Comparison of ENCODE assay signal across 14 cellular contexts in the genomic region with DNA sequence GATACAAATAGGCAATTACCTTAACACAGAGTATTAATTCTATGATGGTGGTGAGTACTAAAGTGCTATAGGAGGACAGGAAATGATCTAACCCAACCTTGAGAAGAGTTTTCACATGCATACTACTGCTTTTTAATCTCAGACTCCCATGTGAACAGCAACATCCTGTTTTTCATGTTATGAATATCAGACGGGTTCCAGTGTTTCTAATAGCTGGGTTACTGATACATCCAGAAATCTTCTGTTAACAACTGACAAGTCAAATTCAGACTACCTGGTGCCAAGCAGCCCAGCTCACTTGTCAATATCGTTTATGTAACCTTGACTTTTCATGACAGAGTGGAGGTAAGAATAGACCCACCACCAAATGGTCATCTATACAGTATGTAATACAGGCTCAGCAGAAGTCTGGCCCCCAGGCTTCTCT.
DNase-seq lines count a peak whose midpoint lies in the region; ATAC-seq, FAIRE-seq and TF ChIP-seq lines count a peak whose summit lies in the region.
"Had no signal": no experiment of that assay in that cellular context is flagged by ENCODE, and none has a peak within 500 bp of the region (broad histone marks: within the 10 kb centered on the region; RNA-seq: fewer than 3 reads in every experiment).

No MANE protein-coding gene starts in this region.

- no peak overlapping the region; the same call in 1 of the 2 replicates for H3K9ac ChIP-seq in GM12878 (ENCODE audit: control insufficient read depth, insufficient read depth, low read length)
- H3K9ac ChIP-seq: BLaER1 treated with 17β-estradiol and CSF1 and Interleukin-3, amounts not matched to agents 10 nM and 100 nM had no signal

- intact Hi-C loops in GM12878 (cut with micrococcal nuclease; ENCODE audit: unreplicated experiment), result loop anchor here (1.0 to 10.0 kb wide), 2 partner anchors 87 to 863 kb away; no protein-coding TSS in a partner anchor

- FAIRE-seq in GM12878 (lab: Jason Lieb, UNC) (peak; percentile 52), urothelium cell line (lab: Jason Lieb, UNC) (no peak)

- H3K36me3 ChIP-seq in GM12878 (ENCODE audit: control insufficient read depth in 2 of 2, insufficient read depth in 2 of 2, low read length in 1 of 2), result no peaks in the 10 kb centered on the region
- H3K36me3 ChIP-seq: BLaER1 treated with 17β-estradiol and CSF1 and Interleukin-3, amounts not matched to agents 10 nM and 100 nM; thyroid gland had no signal

- ATAC-seq in GM18508 (IDR thresholded peaks at IDR 0.05; ENCODE audit: insufficient read depth, unreplicated experiment) (peak; percentile 78), GM21423 (IDR thresholded peaks at IDR 0.05; ENCODE audit: unreplicated experiment) (peak; percentile 60), HG03064 (IDR thresholded peaks at IDR 0.05; ENCODE audit: low read depth, unreplicated experiment) (peak; percentile 68), GM12878 (peak; percentile 82)
- ATAC-seq: activated naive CD4-positive, alpha-beta T cell treated with anti-CD3 and anti-CD28 coated beads, Interleukin-2, amount 50 U/mL, for 72 hours had no signal

- POLR2A ChIA-PET in GM12878 (lab: Charles Lee), result interaction anchor here (0.9 kb wide), 1 partner anchor 11 kb away, joined by 3 read pairs; no protein-coding TSS in a partner anchor

- SMC1A ChIA-PET in GM12878 (lab: Charles Lee; ENCODE audit: uncharacterized antibody, unreplicated experiment), result interaction anchor here (0.7 to 1.8 kb wide), 6 partner anchors 8 to 214 kb away, joined by 3 to 11 read pairs (median 4); no protein-coding TSS in a partner anchor

- no peak overlapping the region for H3K4me3 ChIP-seq in GM12878
- H3K4me3 ChIP-seq: BLaER1 treated with 17β-estradiol and CSF1 and Interleukin-3, amounts not matched to agents 10 nM and 100 nM; thyroid gland had no signal

- peak overlapping the region; percentile 72 for H2AFZ ChIP-seq in GM12878 (ENCODE audit: control insufficient read depth, low read depth, low read length)

- in situ Hi-C loops in GM12878 (cut with MboI), result no loop called here

- peak; percentile 52 for DNase-seq in GM12878 (ENCODE audit: low read depth, low spot score)
- DNase-seq in A172 (ENCODE audit: low spot score), result no peak
- no peak for DNase-seq in urothelium cell line (ENCODE audit: low spot score)
- no peak for DNase-seq in iPS-NIHi7 (ENCODE audit: extremely low spot score)
- DNase-seq in CD1c-positive myeloid dendritic cell (ENCODE audit: extremely low spot score), result no peak
- DNase-seq: activated CD4-positive, alpha-beta T cell treated with anti-CD3 and anti-CD28 coated beads for 4 hours; SHP77 treated with DMSO at 0.1 percent for 48 hours; stimulated activated CD4-positive, alpha-beta T cell treated with anti-CD3 and anti-CD28 coated beads, Interleukin-4, amount 100 ng/mL, for 4 hours; thyroid gland had no signal

- TF ChIP-seq POLR2A in GM12878 (IDR thresholded peaks at IDR 0.05; ENCODE audit: low read depth, low read length), result no peak

- CTCF ChIA-PET in GM12878 (lab: Yijun Ruan, JAX), result interaction anchor here (1.0 to 1.5 kb wide), 5 partner anchors 9 to 83 kb away, joined by 3 to 6 read pairs (median 4); no protein-coding TSS in a partner anchor

- BruUV-seq in GM12878 (replicated peaks; lab: Mats Ljungman, UMichigan), result no TSS peak

- RAD21 ChIA-PET in GM12878 (lab: Charles Lee; ENCODE audit: unreplicated experiment), result interaction anchor here (0.7 to 1.9 kb wide), 7 partner anchors 9 to 114 kb away, joined by 3 to 10 read pairs (median 4); no protein-coding TSS in a partner anchor

- TF ChIP-seq CTCF in GM12878 (IDR thresholded peaks at IDR 0.05 in 2 of 3, conservative IDR thresholded peaks at IDR 0.05 in 1 of 3; ENCODE audit: control insufficient read depth in 2 of 3, extremely low read depth in 1 of 3, insufficient read depth in 1 of 3, low read depth in 3 of 3, low read length in 3 of 3), result no peak

- TF ChIP-seq EP300 in GM12878 (IDR thresholded peaks at IDR 0.05; ENCODE audit: borderline replicate concordance in 1 of 2, control insufficient read depth in 1 of 2, low read depth in 2 of 2, low read length in 2 of 2), result no peak

- no peaks in the 10 kb centered on the region for H3K27me3 ChIP-seq in GM12878 (replicated peaks in 1 of 2; ENCODE audit: control insufficient read depth in 2 of 2, insufficient read depth in 2 of 2, low read length in 1 of 2)
- H3K27me3 ChIP-seq: BLaER1 treated with 17β-estradiol and CSF1 and Interleukin-3, amounts not matched to agents 10 nM and 100 nM; thyroid gland had no signal

- H3K9me3 ChIP-seq in GM12878 (replicated peaks; ENCODE audit: control insufficient read depth, insufficient read depth, low read length), result no peaks in the 10 kb centered on the region; the same call in 1 of the 3 replicates
- H3K9me3 ChIP-seq: thyroid gland had no signal

- H3K27ac ChIP-seq in GM12878 (ENCODE audit: control insufficient read depth, insufficient read depth), result peak overlapping the region; percentile 89
- H3K27ac ChIP-seq: thyroid gland had no signal

- no peaks in the 10 kb centered on the region for H4K20me1 ChIP-seq in GM12878 (ENCODE audit: control insufficient read depth, insufficient read depth)
- H4K20me1 ChIP-seq: BLaER1 treated with 17β-estradiol and CSF1 and Interleukin-3, amounts not matched to agents 10 nM and 100 nM had no signal

- peak overlapping the region; percentile 47 for H3K4me2 ChIP-seq in GM12878 (ENCODE audit: control insufficient read depth, insufficient read depth)

- no peaks in the 10 kb centered on the region for H3K79me2 ChIP-seq in GM12878 (ENCODE audit: control insufficient read depth, insufficient read depth, low read length)

- TF ChIP-seq RAD21 in GM12878 (IDR thresholded peaks at IDR 0.05; ENCODE audit: insufficient read depth, low read depth, low read length), result peak; percentile 20; the same call in 1 of the 2 replicates

- peaks cover 11% of the 10 kb centered on the region for H3K4me1 ChIP-seq in GM12878 (ENCODE audit: control insufficient read depth, insufficient read depth, low read length)
- H3K4me1 ChIP-seq: thyroid gland had no signal

- 0% methylated on average over 2 of the region's 2 CpGs for WGBS in GM12878 (ENCODE audit: insufficient coverage, insufficient replicate concordance, low lambda C conversion rate, missing lambda C conversion rate)

TF ChIP-seq in GM12878, 131 proteins besides CTCF, POLR2A, EP300 and RAD21 (continues in another document):
- no peak for TF ChIP-seq RBBP5 (conservative IDR thresholded peaks at IDR 0.05)
- TF ChIP-seq, protein P1, sequence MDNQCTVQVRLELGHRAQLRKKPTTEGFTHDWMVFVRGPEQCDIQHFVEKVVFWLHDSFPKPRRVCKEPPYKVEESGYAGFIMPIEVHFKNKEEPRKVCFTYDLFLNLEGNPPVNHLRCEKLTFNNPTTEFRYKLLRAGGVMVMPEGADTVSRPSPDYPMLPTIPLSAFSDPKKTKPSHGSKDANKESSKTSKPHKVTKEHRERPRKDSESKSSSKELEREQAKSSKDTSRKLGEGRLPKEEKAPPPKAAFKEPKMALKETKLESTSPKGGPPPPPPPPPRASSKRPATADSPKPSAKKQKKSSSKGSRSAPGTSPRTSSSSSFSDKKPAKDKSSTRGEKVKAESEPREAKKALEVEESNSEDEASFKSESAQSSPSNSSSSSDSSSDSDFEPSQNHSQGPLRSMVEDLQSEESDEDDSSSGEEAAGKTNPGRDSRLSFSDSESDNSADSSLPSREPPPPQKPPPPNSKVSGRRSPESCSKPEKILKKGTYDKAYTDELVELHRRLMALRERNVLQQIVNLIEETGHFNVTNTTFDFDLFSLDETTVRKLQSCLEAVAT (IDR thresholded peaks at IDR 0.05), result no peak
- TF ChIP-seq, protein P2, sequence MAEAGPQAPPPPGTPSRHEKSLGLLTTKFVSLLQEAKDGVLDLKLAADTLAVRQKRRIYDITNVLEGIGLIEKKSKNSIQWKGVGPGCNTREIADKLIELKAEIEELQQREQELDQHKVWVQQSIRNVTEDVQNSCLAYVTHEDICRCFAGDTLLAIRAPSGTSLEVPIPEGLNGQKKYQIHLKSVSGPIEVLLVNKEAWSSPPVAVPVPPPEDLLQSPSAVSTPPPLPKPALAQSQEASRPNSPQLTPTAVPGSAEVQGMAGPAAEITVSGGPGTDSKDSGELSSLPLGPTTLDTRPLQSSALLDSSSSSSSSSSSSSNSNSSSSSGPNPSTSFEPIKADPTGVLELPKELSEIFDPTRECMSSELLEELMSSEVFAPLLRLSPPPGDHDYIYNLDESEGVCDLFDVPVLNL (IDR thresholded peaks at IDR 0.05; ENCODE audit: low read depth, low read length), result no peak
- no peak for TF ChIP-seq KDM1A (IDR thresholded peaks at IDR 0.05; ENCODE audit: borderline replicate concordance)
- TF ChIP-seq ZNF24 (IDR thresholded peaks at IDR 0.05), result no peak
- no peak for TF ChIP-seq CREB1 (IDR thresholded peaks at IDR 0.05; ENCODE audit: low read depth)
- TF ChIP-seq ZNF217 (IDR thresholded peaks at IDR 0.05), result peak; percentile 47; the same call in 1 of the 2 replicates
- TF ChIP-seq SMAD1 (IDR thresholded peaks at IDR 0.05; ENCODE audit: low read depth, partially characterized antibody), result no peak
- TF ChIP-seq NRF1 (conservative IDR thresholded peaks at IDR 0.05; ENCODE audit: low read depth, low read length), result no peak
- peak in 1 of 2 experiments; percentile 53; a peak in 1 of 4 replicates for TF ChIP-seq ETV6 (conservative IDR thresholded peaks at IDR 0.05 in 1 of 2, IDR thresholded peaks at IDR 0.05 in 1 of 2; ENCODE audit: borderline replicate concordance in 1 of 2, low read depth in 1 of 2)
- TF ChIP-seq, protein P3, sequence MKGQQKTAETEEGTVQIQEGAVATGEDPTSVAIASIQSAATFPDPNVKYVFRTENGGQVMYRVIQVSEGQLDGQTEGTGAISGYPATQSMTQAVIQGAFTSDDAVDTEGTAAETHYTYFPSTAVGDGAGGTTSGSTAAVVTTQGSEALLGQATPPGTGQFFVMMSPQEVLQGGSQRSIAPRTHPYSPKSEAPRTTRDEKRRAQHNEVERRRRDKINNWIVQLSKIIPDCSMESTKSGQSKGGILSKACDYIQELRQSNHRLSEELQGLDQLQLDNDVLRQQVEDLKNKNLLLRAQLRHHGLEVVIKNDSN (IDR thresholded peaks at IDR 0.05; ENCODE audit: borderline replicate concordance, extremely low read length, insufficient read depth, low read depth, low read length), result no peak
